8 cellular contexts compared by ENCODE assay signal in the genomic region with DNA sequence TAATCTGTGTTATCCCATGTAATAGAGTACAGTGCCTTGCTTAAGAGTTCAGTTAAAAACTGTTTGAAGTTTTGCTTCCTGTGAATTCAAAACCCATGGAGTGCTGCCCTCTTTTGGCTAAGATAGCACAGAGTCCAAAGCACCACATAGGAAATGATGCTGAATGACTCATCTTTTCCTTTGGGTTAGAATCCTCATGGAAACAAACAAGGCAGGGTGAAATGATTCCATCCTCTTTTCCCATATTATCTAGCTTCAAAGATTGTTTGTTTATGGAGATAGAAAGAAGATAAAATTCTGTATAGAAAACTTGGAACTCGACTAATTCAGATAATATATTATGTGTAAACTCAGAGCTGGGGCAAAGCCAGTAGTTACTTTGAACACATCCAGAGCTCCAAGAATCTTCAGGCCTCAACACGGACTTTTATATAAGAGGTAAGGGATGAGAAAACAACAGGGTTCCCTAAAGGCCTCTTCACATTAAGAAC.
DNase-seq lines count a peak whose midpoint lies in the region; ATAC-seq and TF ChIP-seq lines count a peak whose summit lies in the region.

No MANE protein-coding gene starts in this region.

- H3K9me3 Mint-ChIP-seq in activated CD4-positive, alpha-beta memory T cell treated with anti-CD3 and anti-CD28 coated beads for 36 hours: no peaks in the 10 kb centered on the region

- H3K4me1 Mint-ChIP-seq in activated CD4-positive, alpha-beta memory T cell treated with anti-CD3 and anti-CD28 coated beads for 36 hours (ENCODE audit: low read depth): peaks cover 6% of the 10 kb centered on the region

- ATAC-seq in GM18517 (IDR thresholded peaks at IDR 0.05; ENCODE audit: unreplicated experiment) (peak; percentile 61), HG03108 (IDR thresholded peaks at IDR 0.05; ENCODE audit: unreplicated experiment) (peak; percentile 53), foreskin keratinocyte (peak; percentile 95), HG03520 (IDR thresholded peaks at IDR 0.05; ENCODE audit: unreplicated experiment) (no peak)

- H3K27ac ChIP-seq in C4-2B: no peak overlapping the region; the same call in 1 of the 2 replicates
- no peak overlapping the region for H3K27ac ChIP-seq in foreskin keratinocyte

- DNase-seq in NCI-H345 treated with DMSO at 0.1 percent for 48 hours (lab: John Stamatoyannopoulos, UW; ENCODE audit: unreplicated experiment) (peak; percentile 15), foreskin keratinocyte (peak; percentile 63 to 84), non-pigmented ciliary epithelial cell (ENCODE audit: low read depth) (peak; percentile 89)
- peak; percentile 19 for DNase-seq in activated CD4-positive, alpha-beta memory T cell treated with anti-CD3 and anti-CD28 coated beads for 36 hours

- H3K4me3 Mint-ChIP-seq in activated CD4-positive, alpha-beta memory T cell treated with anti-CD3 and anti-CD28 coated beads for 36 hours: no peak overlapping the region

- CTCF ChIA-PET in activated CD4-positive, alpha-beta memory T cell treated with anti-CD3 and anti-CD28 coated beads for 36 hours (lab: Charles Lee): interaction anchor here (0.8 kb wide), 2 partner anchors 14 to 84 kb away, joined by 3 read pairs; no protein-coding TSS in a partner anchor

- H3K27me3 Mint-ChIP-seq in activated CD4-positive, alpha-beta memory T cell treated with anti-CD3 and anti-CD28 coated beads for 36 hours: peaks cover 2% of the 10 kb centered on the region

- POLR2A ChIA-PET in activated CD4-positive, alpha-beta memory T cell treated with anti-CD3 and anti-CD28 coated beads for 36 hours (lab: Charles Lee): interaction anchor here (0.6 kb wide), 1 partner anchor 123 kb away, joined by 3 read pairs; no protein-coding TSS in a partner anchor

- no peaks in the 10 kb centered on the region for H3K27me3 ChIP-seq in foreskin keratinocyte

- no peaks in the 10 kb centered on the region for H3K36me3 Mint-ChIP-seq in activated CD4-positive, alpha-beta memory T cell treated with anti-CD3 and anti-CD28 coated beads for 36 hours

- H3K4me1 ChIP-seq in foreskin keratinocyte: no peaks in the 10 kb centered on the region

- TF ChIP-seq CTCF in C4-2B (conservative IDR thresholded peaks at IDR 0.05): peak; percentile 87
- peak; percentile 98 for TF ChIP-seq CTCF in foreskin keratinocyte (conservative IDR thresholded peaks at IDR 0.05)

- intact Hi-C loops in activated CD4-positive, alpha-beta memory T cell treated with anti-CD3 and anti-CD28 coated beads for 36 hours (cut with micrococcal nuclease): loop anchor here (1.0 to 10.0 kb wide), 5 partner anchors 99 to 629 kb away; a partner anchor contains a TSS

- H3K27ac Mint-ChIP-seq in activated CD4-positive, alpha-beta memory T cell treated with anti-CD3 and anti-CD28 coated beads for 36 hours: no peak overlapping the region

Comparison
In these comparisons a context has a peak if more than half of its experiments do, and no peak if none do; other contexts are left out.
1. DNase-seq: peak in every context shown above with its lines; median percentile 89 in non-pigmented ciliary epithelial cell; 74 in foreskin keratinocyte; 19 in activated CD4-positive, alpha-beta memory T cell treated with anti-CD3 and anti-CD28 coated beads for 36 hours; 15 in NCI-H345 treated with DMSO at 0.1 percent for 48 hours.